ENCODE assay signal across 8 cellular contexts in the genomic region with DNA sequence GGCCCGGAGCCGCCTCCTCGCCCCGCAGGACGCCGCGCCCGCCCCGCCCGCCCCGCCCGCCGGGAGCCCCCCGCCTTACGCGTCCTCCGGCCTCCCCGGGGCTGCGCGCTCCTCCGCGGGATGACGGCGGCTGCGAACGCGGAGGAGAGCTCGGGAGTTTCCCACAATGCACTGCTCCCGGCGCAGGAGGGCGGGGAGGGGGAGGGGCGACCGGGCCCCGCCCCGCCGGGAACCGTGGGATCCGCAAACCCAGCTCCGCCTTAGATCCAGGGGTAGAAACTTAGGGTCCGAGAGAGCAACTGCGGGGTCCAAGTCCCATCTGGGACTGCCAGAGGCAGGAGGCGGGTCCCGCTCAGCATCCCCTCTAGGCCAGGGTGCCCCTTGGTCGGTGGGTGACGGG. TPM values are rescaled to one million over a fixed set of nuclear protein-coding genes. Genes with fewer than 3 reads are reported as not detected.
DNase-seq lines count a peak whose midpoint lies in the region; ATAC-seq and TF ChIP-seq lines count a peak whose summit lies in the region.

A gene (minus strand): TSS at position 140 of the 400 bp plus-strand sequence. CDS start 1,514 bp downstream, outside the sequence.

- no peak for ATAC-seq in GM21619 (IDR thresholded peaks at IDR 0.05; ENCODE audit: unreplicated experiment)

- no peaks in the 10 kb centered on the region for H3K9me3 ChIP-seq in BLaER1 treated with 17β-estradiol and CSF1 and Interleukin-3, amounts not matched to agents 10 nM and 100 nM (replicated peaks in 1 of 11)
- H3K9me3 ChIP-seq in mammary epithelial cell (replicated peaks; ENCODE audit: insufficient read depth, low read length), result no peaks in the 10 kb centered on the region

- BruUV-seq in mammary epithelial cell (replicated peaks; lab: Mats Ljungman, UMichigan), result no TSS peak

- intact Hi-C loops in activated T-helper 1 cell treated with anti-CD3 and anti-CD28 coated beads, Interleukin-12 subunit alpha, Interleukin-12 subunit beta, Interleukin-2, Interleukin-4 antibody, amounts not matched to agents 30 ng/mL and 10 ng/mL and 1 ng/mL, durations not matched to agents 14 hours and 24 hours and 36 hours (cut with micrococcal nuclease), result no loop called here
- intact Hi-C loops in mammary epithelial cell (cut with micrococcal nuclease), result loop anchor here (10.0 kb wide), 1 partner anchor 225 kb away; a partner anchor contains a TSS

- CTCF ChIA-PET in mammary epithelial cell (lab: Charles Lee; ENCODE audit: low non-redundant PET), result no interaction called here

- H3K27ac Mint-ChIP-seq in IgD-negative memory B cell, result peak within 1 kb of the TSS in 2 of 3 donors; percentile 31 to 42
- no peak within 1 kb of the TSS for H3K27ac Mint-ChIP-seq in activated T-helper 1 cell treated with anti-CD3 and anti-CD28 coated beads, Interleukin-12 subunit alpha, Interleukin-12 subunit beta, Interleukin-2, Interleukin-4 antibody, amounts not matched to agents 30 ng/mL and 10 ng/mL and 1 ng/mL, durations not matched to agents 14 hours and 24 hours and 36 hours

- H3K4me1 Mint-ChIP-seq in IgD-negative memory B cell, result no peaks in the 10 kb centered on the region
- no peaks in the 10 kb centered on the region for H3K4me1 Mint-ChIP-seq in activated T-helper 1 cell treated with anti-CD3 and anti-CD28 coated beads, Interleukin-12 subunit alpha, Interleukin-12 subunit beta, Interleukin-2, Interleukin-4 antibody, amounts not matched to agents 30 ng/mL and 10 ng/mL and 1 ng/mL, durations not matched to agents 14 hours and 24 hours and 36 hours (ENCODE audit: low read depth)

- in situ Hi-C loops in mammary epithelial cell (cut with MboI; ENCODE audit: low sequenced_read_pairs in 2 of 2), result no loop called here

- peak within 1 kb of the TSS in 3 of 4 donors; percentile 21 to 45 (median 38) for H3K4me3 Mint-ChIP-seq in IgD-negative memory B cell
- peak within 1 kb of the TSS; percentile 39 for H3K4me3 Mint-ChIP-seq in activated T-helper 1 cell treated with anti-CD3 and anti-CD28 coated beads, Interleukin-12 subunit alpha, Interleukin-12 subunit beta, Interleukin-2, Interleukin-4 antibody, amounts not matched to agents 30 ng/mL and 10 ng/mL and 1 ng/mL, durations not matched to agents 14 hours and 24 hours and 36 hours

- DNase-seq in activated T-helper 1 cell treated with anti-CD3 and anti-CD28 coated beads, Interleukin-12 subunit alpha, Interleukin-12 subunit beta, Interleukin-2, Interleukin-4 antibody, amounts not matched to agents 30 ng/mL and 10 ng/mL and 1 ng/mL, durations not matched to agents 14 hours and 24 hours and 36 hours (ENCODE audit: low spot score), result peak; percentile 52
- DNase-seq in kidney tubule cell (ENCODE audit: low spot score), result peak; percentile 35
- DNase-seq in mammary epithelial cell, result no peak
- DNase-seq in Kasumi-1 (lab: John Stamatoyannopoulos, UW), result no peak
- no peak for DNase-seq in SIG-M5 treated with dmso at 0.1 percent for 504 hours (lab: John Stamatoyannopoulos, UW; ENCODE audit: unreplicated experiment)

- WGBS in mammary epithelial cell (ENCODE audit: low coverage, missing lambda C conversion rate), result 80% methylated on average over 4 of the region's 45 CpGs

- H3K79me2 ChIP-seq in mammary epithelial cell (ENCODE audit: insufficient read depth, low read length), result peaks cover 3% of the 10 kb centered on the region

- dilution Hi-C loops in mammary epithelial cell (cut with HindIII; ENCODE audit: low sequenced_read_pairs), result no loop called here

- TF ChIP-seq CTCF in mammary epithelial cell (conservative IDR thresholded peaks at IDR 0.05 in 1 of 2, IDR thresholded peaks at IDR 0.05 in 1 of 2; ENCODE audit: extremely low read depth in 1 of 2, insufficient read depth in 1 of 2, low read depth in 1 of 2, low read length in 2 of 2), result no peak

- H3K9ac ChIP-seq in BLaER1 treated with 17β-estradiol and CSF1 and Interleukin-3, amounts not matched to agents 10 nM and 100 nM, result peak within 1 kb of the TSS in 6 of 11 experiments; percentile 9 to 40 (median 28); a peak in 8 of 22 replicates
- H3K9ac ChIP-seq in mammary epithelial cell (ENCODE audit: insufficient read depth, low read length), result no peak within 1 kb of the TSS

- no peaks in the 10 kb centered on the region for H3K27me3 ChIP-seq in BLaER1 treated with 17β-estradiol and CSF1 and Interleukin-3, amounts not matched to agents 10 nM and 100 nM
- H3K27me3 ChIP-seq in mammary epithelial cell (ENCODE audit: insufficient read depth, low read length), result no peaks in the 10 kb centered on the region

- no peak within 1 kb of the TSS for H3K4me3 ChIP-seq in BLaER1 treated with 17β-estradiol and CSF1 and Interleukin-3, amounts not matched to agents 10 nM and 100 nM
- H3K4me3 ChIP-seq in mammary epithelial cell (replicated peaks in 1 of 3; ENCODE audit: insufficient read depth in 1 of 3, low read depth in 2 of 3, low read length in 3 of 3), result no peak within 1 kb of the TSS

- peaks cover 13 to 56% (median 43%) of the 10 kb centered on the region in 10 experiments for H3K4me1 ChIP-seq in BLaER1 treated with 17β-estradiol and CSF1 and Interleukin-3, amounts not matched to agents 10 nM and 100 nM
- H3K4me1 ChIP-seq in mammary epithelial cell (ENCODE audit: insufficient read depth, low read length), result peaks cover 3% of the 10 kb centered on the region

- peaks cover 0 to 83% (median 49%) of the 10 kb centered on the region in 11 experiments; a peak in 14 of 22 replicates for H4K20me1 ChIP-seq in BLaER1 treated with 17β-estradiol and CSF1 and Interleukin-3, amounts not matched to agents 10 nM and 100 nM
- peaks cover 2% of the 10 kb centered on the region for H4K20me1 ChIP-seq in mammary epithelial cell (ENCODE audit: insufficient read depth, low read length)

- no peaks in the 10 kb centered on the region for H3K9me3 Mint-ChIP-seq in IgD-negative memory B cell
- no peaks in the 10 kb centered on the region for H3K9me3 Mint-ChIP-seq in activated T-helper 1 cell treated with anti-CD3 and anti-CD28 coated beads, Interleukin-12 subunit alpha, Interleukin-12 subunit beta, Interleukin-2, Interleukin-4 antibody, amounts not matched to agents 30 ng/mL and 10 ng/mL and 1 ng/mL, durations not matched to agents 14 hours and 24 hours and 36 hours

- H2AFZ ChIP-seq in mammary epithelial cell (ENCODE audit: low read depth, low read length), result no peak within 1 kb of the TSS

- peak within 1 kb of the TSS in 9 of 11 experiments; percentile 22 to 64 (median 45); a peak in 13 of 22 replicates for H3K4me2 ChIP-seq in BLaER1 treated with 17β-estradiol and CSF1 and Interleukin-3, amounts not matched to agents 10 nM and 100 nM
- no peak within 1 kb of the TSS for H3K4me2 ChIP-seq in mammary epithelial cell (ENCODE audit: insufficient read depth, low read depth, low read length)

- peaks cover 4% of the 10 kb centered on the region for H3K27me3 Mint-ChIP-seq in IgD-negative memory B cell
- no peaks in the 10 kb centered on the region for H3K27me3 Mint-ChIP-seq in activated T-helper 1 cell treated with anti-CD3 and anti-CD28 coated beads, Interleukin-12 subunit alpha, Interleukin-12 subunit beta, Interleukin-2, Interleukin-4 antibody, amounts not matched to agents 30 ng/mL and 10 ng/mL and 1 ng/mL, durations not matched to agents 14 hours and 24 hours and 36 hours (ENCODE audit: insufficient read depth)

- H3K27ac ChIP-seq in BLaER1 treated with 17β-estradiol and CSF1 and Interleukin-3, amounts not matched to agents 10 nM and 100 nM, result peak within 1 kb of the TSS in 4 of 11 experiments; percentile 28 to 42 (median 38); a peak in 5 of 22 replicates
- no peak within 1 kb of the TSS for H3K27ac ChIP-seq in mammary epithelial cell (ENCODE audit: insufficient read depth, low read depth, low read length)

- no peaks in the 10 kb centered on the region for H3K36me3 Mint-ChIP-seq in IgD-negative memory B cell
- H3K36me3 Mint-ChIP-seq in activated T-helper 1 cell treated with anti-CD3 and anti-CD28 coated beads, Interleukin-12 subunit alpha, Interleukin-12 subunit beta, Interleukin-2, Interleukin-4 antibody, amounts not matched to agents 30 ng/mL and 10 ng/mL and 1 ng/mL, durations not matched to agents 14 hours and 24 hours and 36 hours (ENCODE audit: low read depth), result peaks cover 4% of the 10 kb centered on the region

- peaks cover 13 to 42% (median 35%) of the 10 kb centered on the region in 11 experiments; a peak in 20 of 22 replicates for H3K36me3 ChIP-seq in BLaER1 treated with 17β-estradiol and CSF1 and Interleukin-3, amounts not matched to agents 10 nM and 100 nM
- no peaks in the 10 kb centered on the region for H3K36me3 ChIP-seq in mammary epithelial cell (ENCODE audit: insufficient read depth, low read length)

RNA-seq across cellular contexts. Expression of the gene that starts here (rescaled TPM):
- polyA plus RNA-seq in IgD-negative memory B cell (0.99 TPM), mammary epithelial cell (not detected)
- 7.1 and 7.2 TPM in 2 replicates for total RNA-seq in activated T-helper 1 cell treated with anti-CD3 and anti-CD28 coated beads, Interleukin-12 subunit alpha, Interleukin-12 subunit beta, Interleukin-2, Interleukin-4 antibody, amounts not matched to agents 30 ng/mL and 10 ng/mL and 1 ng/mL, durations not matched to agents 14 hours and 24 hours and 36 hours
- not detected for total RNA-seq in mammary epithelial cell
- not detected for polyA minus RNA-seq in mammary epithelial cell

Comparison
In these comparisons a context has a peak if more than half of its experiments do, and no peak if none do; other contexts are left out.
1. DNase-seq: peak in activated T-helper 1 cell treated with anti-CD3 and anti-CD28 coated beads, Interleukin-12 subunit alpha, Interleukin-12 subunit beta, Interleukin-2, Interleukin-4 antibody, amounts not matched to agents 30 ng/mL and 10 ng/mL and 1 ng/mL, durations not matched to agents 14 hours and 24 hours and 36 hours (single experiment) and kidney tubule cell (single experiment); none in mammary epithelial cell (single experiment), Kasumi-1 (0 of 2) and SIG-M5 treated with dmso at 0.1 percent for 504 hours (single experiment).